Comparison of ENCODE assay signal across 8 cellular contexts in the genomic region with DNA sequence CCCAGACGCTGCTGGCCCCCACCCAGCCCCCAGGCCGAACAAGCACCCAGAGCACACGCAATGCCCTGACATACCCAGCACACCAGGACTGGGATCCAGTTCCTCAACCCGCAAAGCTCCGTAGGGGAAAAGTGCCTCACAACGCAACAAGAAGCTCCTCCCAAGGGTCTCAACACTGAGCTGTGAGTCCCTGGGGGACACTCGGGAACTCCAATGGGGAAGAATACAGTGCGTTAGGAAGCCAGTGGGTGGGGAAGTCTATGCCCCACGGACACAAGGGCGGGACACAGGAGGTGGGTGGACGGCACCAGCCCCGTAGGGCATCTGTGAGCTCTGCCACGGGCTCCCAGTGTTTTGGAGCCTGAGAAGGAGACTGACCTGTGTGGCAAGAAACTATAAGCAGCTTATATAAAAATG. TPM values are rescaled to one million over a fixed set of nuclear protein-coding genes. Genes with fewer than 3 reads are reported as not detected.
A peak's percentile ranks its signal among the peaks of the same experiment; 100 is the strongest.
DNase-seq lines count a peak whose midpoint lies in the region; ATAC-seq and TF ChIP-seq lines count a peak whose summit lies in the region.

No MANE protein-coding gene starts in this region.

- H3K36me3 Mint-ChIP-seq in IgD-negative memory B cell (no peaks in the 10 kb centered on the region), brain (peaks cover 4% of the 10 kb centered on the region)

- H3K9ac ChIP-seq in neural cell (ENCODE audit: low read length), result peak overlapping the region; percentile 96

- no peaks in the 10 kb centered on the region for H3K27me3 ChIP-seq in neural cell (ENCODE audit: insufficient read depth, low read depth, low read length)

- no peaks in the 10 kb centered on the region for H3K9me3 ChIP-seq in neural cell (ENCODE audit: low read length)

- ATAC-seq in HG03469 (IDR thresholded peaks at IDR 0.05; ENCODE audit: unreplicated experiment) (no peak), GM19324 (IDR thresholded peaks at IDR 0.05; ENCODE audit: low FRiP score, unreplicated experiment) (no peak)

- peaks cover 23% of the 10 kb centered on the region for H3K79me2 ChIP-seq in neural cell (replicated peaks; ENCODE audit: insufficient read depth, low read length)

- peak overlapping the region; percentile 85 for H3K4me3 ChIP-seq in neural cell (ENCODE audit: low read length)

- H3K4me1 Mint-ChIP-seq in IgD-negative memory B cell, result peaks cover 28 to 43% (median 29%) of the 10 kb centered on the region in 3 donors
- peaks cover 57% of the 10 kb centered on the region for H3K4me1 Mint-ChIP-seq in brain

- H3K27ac Mint-ChIP-seq in IgD-negative memory B cell (peak overlapping the region; percentile 64 to 94 (median 67)), brain (peak overlapping the region; percentile 90 to 98 (median 92))

- TF ChIP-seq CTCF in brain (conservative IDR thresholded peaks at IDR 0.05) (no peak), neural cell (IDR thresholded peaks at IDR 0.05; ENCODE audit: poor library complexity, severe bottlenecking) (no peak)

- TF ChIP-seq EP300 in neural cell (conservative IDR thresholded peaks at IDR 0.05; ENCODE audit: poor library complexity, severe bottlenecking), result no peak

- H3K27me3 Mint-ChIP-seq in IgD-negative memory B cell (no peaks in the 10 kb centered on the region), brain (no peaks in the 10 kb centered on the region)

- H3K9me3 Mint-ChIP-seq in IgD-negative memory B cell (no peaks in the 10 kb centered on the region), brain (no peaks in the 10 kb centered on the region)

- H4K20me1 ChIP-seq in neural cell (ENCODE audit: insufficient read depth), result no peaks in the 10 kb centered on the region

- no peaks in the 10 kb centered on the region for H3K9me2 ChIP-seq in neural cell (ENCODE audit: insufficient read depth, low read length)

- no peaks in the 10 kb centered on the region for H3F3A ChIP-seq in neural cell (ENCODE audit: insufficient read depth, low read length, poor library complexity, severe bottlenecking)

- DNase-seq in COLO668 (lab: John Stamatoyannopoulos, UW; ENCODE audit: unreplicated experiment), result peak; percentile 23
- no peak for DNase-seq in putamen (ENCODE audit: low spot score)
- no peak for DNase-seq in NCI-H2107 (lab: John Stamatoyannopoulos, UW)

- H3K36me3 ChIP-seq in neural cell (ENCODE audit: insufficient read depth, low read length), result no peaks in the 10 kb centered on the region

- H3K4me3 Mint-ChIP-seq in IgD-negative memory B cell, result peak overlapping the region; percentile 74 to 92 (median 84)
- H3K4me3 Mint-ChIP-seq in brain, result peak overlapping the region; percentile 78 to 91 (median 88)

- H2AFZ ChIP-seq in neural cell (ENCODE audit: low read depth, low read length), result no peak overlapping the region

- peak overlapping the region; percentile 48 for H3K4me2 ChIP-seq in neural cell (ENCODE audit: low read length)

- H3K27ac ChIP-seq in neural cell (ENCODE audit: low read length), result no peak overlapping the region

- no peak for TF ChIP-seq RAD21 in neural cell (conservative IDR thresholded peaks at IDR 0.05)

TF ChIP-seq in neural cell, 6 proteins besides CTCF, POLR2A, EP300 and RAD21:
- TF ChIP-seq TAF1 (IDR thresholded peaks at IDR 0.05; ENCODE audit: low read depth) (no peak), SMC3 (conservative IDR thresholded peaks at IDR 0.05; ENCODE audit: poor library complexity) (no peak), EZH2 (IDR thresholded peaks at IDR 0.05; ENCODE audit: borderline replicate concordance, insufficient read depth, low read length, poor library complexity, severe bottlenecking) (no peak), POLR2AphosphoS5 (IDR thresholded peaks at IDR 0.05) (no peak), REST (IDR thresholded peaks at IDR 0.05; ENCODE audit: borderline replicate concordance) (no peak), MXI1 (conservative IDR thresholded peaks at IDR 0.05; ENCODE audit: poor library complexity, severe bottlenecking) (no peak)

RNA-seq across cellular contexts. Expression of gene DEAF1, which starts 1.6 kb away (rescaled TPM):
- polyA plus RNA-seq in IgD-negative memory B cell (25.6 TPM), brain (ENCODE audit: insufficient read depth, low read depth, low replicate concordance) (88.5 TPM), neural cell (87.6 and 94.9 TPM in 2 replicates)
- 80.2 and 94.0 TPM in 2 replicates for polyA minus RNA-seq in neural cell

RNA-seq across cellular contexts. Expression of gene TMEM80, which starts 2.2 kb away (rescaled TPM):
- polyA plus RNA-seq in IgD-negative memory B cell, result 35.6 TPM
- 15.6 TPM for polyA plus RNA-seq in brain (ENCODE audit: insufficient read depth, low read depth, low replicate concordance)
- polyA plus RNA-seq in neural cell, result 23.1 and 30.9 TPM in 2 replicates
- polyA minus RNA-seq in neural cell, result 11.5 and 11.9 TPM in 2 replicates

RNA-seq across cellular contexts. Expression of gene EPS8L2, which starts 12.6 kb away (rescaled TPM):
- polyA plus RNA-seq in IgD-negative memory B cell, result 17.3 TPM
- 9.5 TPM for polyA plus RNA-seq in brain (ENCODE audit: insufficient read depth, low read depth, low replicate concordance)
- 3.5 and 7.5 TPM in 2 replicates for polyA plus RNA-seq in neural cell
- 0.46 and 1.2 TPM in 2 replicates for polyA minus RNA-seq in neural cell

RNA-seq across cellular contexts. Expression of gene TALDO1, which starts 53.8 kb away (rescaled TPM):
- 246 TPM for polyA plus RNA-seq in IgD-negative memory B cell
- polyA plus RNA-seq in brain (ENCODE audit: insufficient read depth, low read depth, low replicate concordance), result 182 TPM
- 156 and 158 TPM in 2 replicates for polyA plus RNA-seq in neural cell
- 80.3 and 82.5 TPM in 2 replicates for polyA minus RNA-seq in neural cell

RNA-seq across cellular contexts. Expression of gene DRD4, which starts 56.4 kb away (rescaled TPM):
- polyA plus RNA-seq in IgD-negative memory B cell (not detected), brain (ENCODE audit: insufficient read depth, low read depth, low replicate concordance) (0.71 TPM), neural cell (0.86 TPM in 1 of 2 replicates, not detected in the other)
- 0.46 TPM in 1 of 2 replicates, not detected in the other for polyA minus RNA-seq in neural cell
